In genomic region chr2:223846524-223846923, GRCh38 we compare ENCODE assay signal across 1 cellular context.
TF ChIP-seq lines count a peak whose summit lies in the region.

No MANE protein-coding gene starts in this region.

TF ChIP-seq in IMR-90, 13 proteins besides CTCF, POLR2A, EP300 and RAD21:
- TF ChIP-seq CEBPB (IDR thresholded peaks at IDR 0.05; ENCODE audit: low read depth, low read length) (peak; percentile 93), FOS (IDR thresholded peaks at IDR 0.05; ENCODE audit: low read depth, low read length) (no peak), MXI1 (IDR thresholded peaks at IDR 0.05; ENCODE audit: borderline replicate concordance, low read depth, low read length) (no peak)
